1 cellular context compared by ENCODE assay signal in genomic region chr10:95421782-95422181, GRCh38.
TF ChIP-seq lines count a peak whose summit lies in the region.

No MANE protein-coding gene starts in this region.

TF ChIP-seq in HepG2, 621 proteins besides CTCF, POLR2A, EP300 and RAD21 (continued from another document):
- TF ChIP-seq KIAA2018 (CRISPR knock-in tag; IDR thresholded peaks at IDR 0.05; ENCODE audit: borderline replicate concordance) (no peak), SP1 (IDR thresholded peaks at IDR 0.05) (no peak), SP1 (CRISPR knock-in tag; IDR thresholded peaks at IDR 0.05) (no peak), REPIN1 (CRISPR knock-in tag; IDR thresholded peaks at IDR 0.05; ENCODE audit: borderline replicate concordance, low read depth) (no peak)
TF ChIP-seq in HepG2: peak in this region for 0.
